Comparison of ENCODE assay signal across 23 cellular contexts in genomic region chr18:62338446-62339105, GRCh38. TPM values are rescaled to one million over a fixed set of nuclear protein-coding genes. Genes with fewer than 3 reads are reported as not detected.
DNase-seq lines count a peak whose midpoint lies in the region; ATAC-seq and TF ChIP-seq lines count a peak whose summit lies in the region.
"Had no signal": no experiment of that assay in that cellular context is flagged by ENCODE, and none has a peak within 500 bp of the region (broad histone marks: within the 10 kb centered on the region; RNA-seq: fewer than 3 reads in every experiment).

No MANE protein-coding gene starts in this region.

- peak; percentile 51 for ATAC-seq in HG02798 (IDR thresholded peaks at IDR 0.05; ENCODE audit: poor library complexity, unreplicated experiment)
- no peak for ATAC-seq in natural killer cell treated with Interleukin-12 subunit alpha and Interleukin-12 subunit beta and Interleukin-15 and Interleukin-18, amount 100 ng/mL, for 72 hours
- ATAC-seq: left lobe of liver had no signal

- peak overlapping the region; percentile 20 for H3K4me3 ChIP-seq in neural progenitor cell
- H3K4me3 ChIP-seq: ascending aorta, esophagus muscularis mucosa, K562 had no signal

- H3K27ac Mint-ChIP-seq in activated CD4-positive, alpha-beta memory T cell treated with anti-CD3 and anti-CD28 coated beads, Interleukin-2, amount 10 ng/mL, durations not matched to agents 7 days and 5 days, result peak overlapping the region; percentile 84
- H3K27ac Mint-ChIP-seq in activated CD4-positive, alpha-beta memory T cell treated with anti-CD3 and anti-CD28 coated beads for 36 hours, result no peak overlapping the region
- peak overlapping the region; percentile 96 for H3K27ac Mint-ChIP-seq in activated T-helper 2 cell treated with anti-CD3 and anti-CD28 coated beads, Interferon-gamma antibody, Interleukin-2, Interleukin-4, amounts not matched to agents 10 μg/mL and 5 μg/mL and 100 μg/mL, durations not matched to agents 14 hours and 24 hours and 36 hours
- H3K27ac Mint-ChIP-seq in neural progenitor cell (no peak overlapping the region), HFFc6 (no peak overlapping the region)
- H3K27ac Mint-ChIP-seq in natural killer cell treated with Interleukin-12 subunit alpha and Interleukin-12 subunit beta and Interleukin-15 and Interleukin-18, amount 100 ng/mL, for 72 hours, result peak overlapping the region in 1 of 2 donors; percentile 7
- H3K27ac Mint-ChIP-seq: activated naive CD4-positive, alpha-beta T cell treated with anti-CD3 and anti-CD28 coated beads, Interleukin-2, amount 10 ng/mL, durations not matched to agents 7 days and 5 days; progenitor cell of endocrine pancreas had no signal

- no peak for DNase-seq in activated CD4-positive, alpha-beta memory T cell treated with anti-CD3 and anti-CD28 coated beads, Interleukin-2, amount 10 ng/mL, durations not matched to agents 7 days and 5 days
- DNase-seq in activated CD4-positive, alpha-beta memory T cell treated with anti-CD3 and anti-CD28 coated beads for 36 hours, result no peak
- DNase-seq in activated T-helper 2 cell treated with anti-CD3 and anti-CD28 coated beads, Interferon-gamma antibody, Interleukin-2, Interleukin-4, amounts not matched to agents 10 μg/mL and 5 μg/mL and 100 μg/mL, durations not matched to agents 14 hours and 24 hours and 36 hours (ENCODE audit: low spot score), result no peak
- peak; percentile 46 for DNase-seq in neural progenitor cell (ENCODE audit: low spot score)
- DNase-seq in HFFc6, result no peak
- no peak for DNase-seq in stimulated activated naive CD4-positive, alpha-beta T cell (lab: John Stamatoyannopoulos, UW)
- no peak for DNase-seq in natural killer cell treated with Interleukin-12 subunit alpha and Interleukin-12 subunit beta and Interleukin-15 and Interleukin-18, amount 100 ng/mL, for 72 hours (ENCODE audit: low spot score)
- DNase-seq: activated CD4-positive, alpha-beta T cell treated with anti-CD3 and anti-CD28 coated beads, Interleukin-2, amount 50 U/mL, for 1 hour; activated naive CD4-positive, alpha-beta T cell treated with anti-CD3 and anti-CD28 coated beads, Interleukin-2, amount 10 ng/mL, durations not matched to agents 7 days and 5 days; Caco-2; effector CD4-positive, alpha-beta T cell; MM.1S; NCI-H2171 treated with DMSO at 0.1 percent for 48 hours; SHP77; T-helper 1 cell had no signal

- no peaks in the 10 kb centered on the region for H3K9me3 Mint-ChIP-seq in activated CD4-positive, alpha-beta memory T cell treated with anti-CD3 and anti-CD28 coated beads, Interleukin-2, amount 10 ng/mL, durations not matched to agents 7 days and 5 days
- H3K9me3 Mint-ChIP-seq in activated CD4-positive, alpha-beta memory T cell treated with anti-CD3 and anti-CD28 coated beads for 36 hours, result no peaks in the 10 kb centered on the region
- no peaks in the 10 kb centered on the region for H3K9me3 Mint-ChIP-seq in activated T-helper 2 cell treated with anti-CD3 and anti-CD28 coated beads, Interferon-gamma antibody, Interleukin-2, Interleukin-4, amounts not matched to agents 10 μg/mL and 5 μg/mL and 100 μg/mL, durations not matched to agents 14 hours and 24 hours and 36 hours
- H3K9me3 Mint-ChIP-seq in neural progenitor cell, result no peaks in the 10 kb centered on the region
- no peaks in the 10 kb centered on the region for H3K9me3 Mint-ChIP-seq in HFFc6
- no peaks in the 10 kb centered on the region for H3K9me3 Mint-ChIP-seq in natural killer cell treated with Interleukin-12 subunit alpha and Interleukin-12 subunit beta and Interleukin-15 and Interleukin-18, amount 100 ng/mL, for 72 hours
- H3K9me3 Mint-ChIP-seq: activated naive CD4-positive, alpha-beta T cell treated with anti-CD3 and anti-CD28 coated beads, Interleukin-2, amount 10 ng/mL, durations not matched to agents 7 days and 5 days; stimulated activated effector memory CD8-positive, alpha-beta T cell treated with anti-CD3 and anti-CD28 coated beads, Interleukin-12 subunit alpha, Interleukin-12 subunit beta, amount 100 ng/mL, for 72 hours had no signal

- peak overlapping the region; percentile 67 for H3K4me2 ChIP-seq in neural progenitor cell

- H3K9me3 ChIP-seq in neural progenitor cell (ENCODE audit: low read depth), result no peaks in the 10 kb centered on the region
- H3K9me3 ChIP-seq: ascending aorta, Caco-2, esophagus muscularis mucosa had no signal

- peaks cover 32% of the 10 kb centered on the region for H3K36me3 Mint-ChIP-seq in activated CD4-positive, alpha-beta memory T cell treated with anti-CD3 and anti-CD28 coated beads, Interleukin-2, amount 10 ng/mL, durations not matched to agents 7 days and 5 days (ENCODE audit: low read depth)
- no peaks in the 10 kb centered on the region for H3K36me3 Mint-ChIP-seq in activated CD4-positive, alpha-beta memory T cell treated with anti-CD3 and anti-CD28 coated beads for 36 hours
- peaks cover 54% of the 10 kb centered on the region for H3K36me3 Mint-ChIP-seq in activated T-helper 2 cell treated with anti-CD3 and anti-CD28 coated beads, Interferon-gamma antibody, Interleukin-2, Interleukin-4, amounts not matched to agents 10 μg/mL and 5 μg/mL and 100 μg/mL, durations not matched to agents 14 hours and 24 hours and 36 hours (ENCODE audit: low read depth)
- H3K36me3 Mint-ChIP-seq in neural progenitor cell, result no peaks in the 10 kb centered on the region
- no peaks in the 10 kb centered on the region for H3K36me3 Mint-ChIP-seq in HFFc6 (ENCODE audit: low read depth)
- H3K36me3 Mint-ChIP-seq in natural killer cell treated with Interleukin-12 subunit alpha and Interleukin-12 subunit beta and Interleukin-15 and Interleukin-18, amount 100 ng/mL, for 72 hours, result no peaks in the 10 kb centered on the region

- TF ChIP-seq CTCF in neural progenitor cell (IDR thresholded peaks at IDR 0.05) (no peak), HFFc6 (IDR thresholded peaks at IDR 0.05) (no peak)

- no peaks in the 10 kb centered on the region for H3K27me3 ChIP-seq in neural progenitor cell
- H3K27me3 ChIP-seq: ascending aorta had no signal

- no peak overlapping the region for H3K27ac ChIP-seq in neural progenitor cell
- H3K27ac ChIP-seq: ascending aorta, esophagus muscularis mucosa had no signal

- H3K4me1 Mint-ChIP-seq in activated CD4-positive, alpha-beta memory T cell treated with anti-CD3 and anti-CD28 coated beads, Interleukin-2, amount 10 ng/mL, durations not matched to agents 7 days and 5 days, result peaks cover 59% of the 10 kb centered on the region
- peaks cover 29% of the 10 kb centered on the region for H3K4me1 Mint-ChIP-seq in activated CD4-positive, alpha-beta memory T cell treated with anti-CD3 and anti-CD28 coated beads for 36 hours (ENCODE audit: low read depth)
- peaks cover 65% of the 10 kb centered on the region for H3K4me1 Mint-ChIP-seq in activated T-helper 2 cell treated with anti-CD3 and anti-CD28 coated beads, Interferon-gamma antibody, Interleukin-2, Interleukin-4, amounts not matched to agents 10 μg/mL and 5 μg/mL and 100 μg/mL, durations not matched to agents 14 hours and 24 hours and 36 hours (ENCODE audit: low read depth)
- peaks cover 24% of the 10 kb centered on the region for H3K4me1 Mint-ChIP-seq in neural progenitor cell
- H3K4me1 Mint-ChIP-seq in HFFc6 (ENCODE audit: low read depth), result peaks cover 24% of the 10 kb centered on the region
- H3K4me1 Mint-ChIP-seq in natural killer cell treated with Interleukin-12 subunit alpha and Interleukin-12 subunit beta and Interleukin-15 and Interleukin-18, amount 100 ng/mL, for 72 hours (ENCODE audit: low read depth in 2 of 2), result peaks cover 0 to 11% of the 10 kb centered on the region in 2 donors

- CTCF ChIA-PET in activated CD4-positive, alpha-beta memory T cell treated with anti-CD3 and anti-CD28 coated beads, Interleukin-2, amount 10 ng/mL, durations not matched to agents 7 days and 5 days (lab: Charles Lee), result interaction anchor here (1.2 kb wide), 1 partner anchor 87 kb away, joined by 3 read pairs; no protein-coding TSS in a partner anchor
- CTCF ChIA-PET in activated CD4-positive, alpha-beta memory T cell treated with anti-CD3 and anti-CD28 coated beads for 36 hours (lab: Charles Lee), result interaction anchor here (1.3 to 1.8 kb wide), 3 partner anchors 30 to 87 kb away, joined by 3 to 4 read pairs (median 4); no protein-coding TSS in a partner anchor

- POLR2A ChIA-PET in activated CD4-positive, alpha-beta memory T cell treated with anti-CD3 and anti-CD28 coated beads, Interleukin-2, amount 10 ng/mL, durations not matched to agents 7 days and 5 days (lab: Charles Lee), result interaction anchor here (1.2 to 4.0 kb wide), 6 partner anchors 9 to 184 kb away, joined by 3 to 18 read pairs (median 8); partner anchors contain the start of gene ZCCHC2
- POLR2A ChIA-PET in activated CD4-positive, alpha-beta memory T cell treated with anti-CD3 and anti-CD28 coated beads for 36 hours (lab: Charles Lee), result no interaction called here

- H3K4me1 ChIP-seq in neural progenitor cell, result peaks cover 15% of the 10 kb centered on the region
- H3K4me1 ChIP-seq: ascending aorta, Caco-2, esophagus muscularis mucosa had no signal

- H3K27me3 Mint-ChIP-seq in activated CD4-positive, alpha-beta memory T cell treated with anti-CD3 and anti-CD28 coated beads, Interleukin-2, amount 10 ng/mL, durations not matched to agents 7 days and 5 days, result no peaks in the 10 kb centered on the region
- H3K27me3 Mint-ChIP-seq in activated CD4-positive, alpha-beta memory T cell treated with anti-CD3 and anti-CD28 coated beads for 36 hours, result peaks cover 47% of the 10 kb centered on the region
- no peaks in the 10 kb centered on the region for H3K27me3 Mint-ChIP-seq in activated T-helper 2 cell treated with anti-CD3 and anti-CD28 coated beads, Interferon-gamma antibody, Interleukin-2, Interleukin-4, amounts not matched to agents 10 μg/mL and 5 μg/mL and 100 μg/mL, durations not matched to agents 14 hours and 24 hours and 36 hours (ENCODE audit: low read depth)
- peaks cover 8% of the 10 kb centered on the region for H3K27me3 Mint-ChIP-seq in neural progenitor cell (ENCODE audit: insufficient read depth, low read depth)
- peaks cover 44% of the 10 kb centered on the region for H3K27me3 Mint-ChIP-seq in HFFc6 (ENCODE audit: insufficient read depth)
- peaks cover 18 to 24% of the 10 kb centered on the region in 2 donors for H3K27me3 Mint-ChIP-seq in natural killer cell treated with Interleukin-12 subunit alpha and Interleukin-12 subunit beta and Interleukin-15 and Interleukin-18, amount 100 ng/mL, for 72 hours

- no peak overlapping the region for H3K9ac ChIP-seq in neural progenitor cell

- no peaks in the 10 kb centered on the region for H4K20me1 ChIP-seq in neural progenitor cell (ENCODE audit: low read depth)

- H3K4me3 Mint-ChIP-seq in activated CD4-positive, alpha-beta memory T cell treated with anti-CD3 and anti-CD28 coated beads, Interleukin-2, amount 10 ng/mL, durations not matched to agents 7 days and 5 days, result no peak overlapping the region
- no peak overlapping the region for H3K4me3 Mint-ChIP-seq in activated CD4-positive, alpha-beta memory T cell treated with anti-CD3 and anti-CD28 coated beads for 36 hours
- no peak overlapping the region for H3K4me3 Mint-ChIP-seq in activated T-helper 2 cell treated with anti-CD3 and anti-CD28 coated beads, Interferon-gamma antibody, Interleukin-2, Interleukin-4, amounts not matched to agents 10 μg/mL and 5 μg/mL and 100 μg/mL, durations not matched to agents 14 hours and 24 hours and 36 hours (ENCODE audit: low read depth)
- H3K4me3 Mint-ChIP-seq in neural progenitor cell (no peak overlapping the region), HFFc6 (no peak overlapping the region; the same call in 1 of the 2 replicates)
- no peak overlapping the region for H3K4me3 Mint-ChIP-seq in natural killer cell treated with Interleukin-12 subunit alpha and Interleukin-12 subunit beta and Interleukin-15 and Interleukin-18, amount 100 ng/mL, for 72 hours
- H3K4me3 Mint-ChIP-seq: activated naive CD4-positive, alpha-beta T cell treated with anti-CD3 and anti-CD28 coated beads, Interleukin-2, amount 10 ng/mL, durations not matched to agents 7 days and 5 days had no signal

- peaks cover 11% of the 10 kb centered on the region for H3F3A ChIP-seq in neural progenitor cell (ENCODE audit: low read depth)

- no peaks in the 10 kb centered on the region for H3K79me2 ChIP-seq in neural progenitor cell (ENCODE audit: low read depth)

- H2AFZ ChIP-seq in neural progenitor cell (replicated peaks), result peak overlapping the region; percentile 27

- intact Hi-C loops in activated CD4-positive, alpha-beta memory T cell treated with anti-CD3 and anti-CD28 coated beads for 36 hours (cut with micrococcal nuclease), result loop anchor here (1.0 kb wide), 3 partner anchors 12 to 82 kb away; no protein-coding TSS in a partner anchor
- intact Hi-C loops in activated T-helper 2 cell treated with anti-CD3 and anti-CD28 coated beads, Interferon-gamma antibody, Interleukin-2, Interleukin-4, amounts not matched to agents 10 μg/mL and 5 μg/mL and 100 μg/mL, durations not matched to agents 14 hours and 24 hours and 36 hours (cut with micrococcal nuclease), result loop anchor here (1.0 to 10.0 kb wide), 7 partner anchors 9 to 866 kb away; partner anchors contain the start of gene TNFRSF11A

- no peaks in the 10 kb centered on the region for H3K36me3 ChIP-seq in neural progenitor cell
- H3K36me3 ChIP-seq: ascending aorta, esophagus muscularis mucosa had no signal

RNA-seq across cellular contexts. Expression of gene TNFRSF11A, which starts 13.5 kb away (rescaled TPM):
- total RNA-seq in activated CD4-positive, alpha-beta memory T cell treated with anti-CD3 and anti-CD28 coated beads, Interleukin-2, amount 10 ng/mL, durations not matched to agents 7 days and 5 days, result 10 to 100 TPM; 26.0 to 30.0 TPM
- 1 to 10 TPM; 5.7 to 6.1 TPM for total RNA-seq in activated CD4-positive, alpha-beta memory T cell treated with anti-CD3 and anti-CD28 coated beads for 36 hours
- total RNA-seq in activated T-helper 2 cell treated with anti-CD3 and anti-CD28 coated beads, Interferon-gamma antibody, Interleukin-2, Interleukin-4, amounts not matched to agents 10 μg/mL and 5 μg/mL and 100 μg/mL, durations not matched to agents 14 hours and 24 hours and 36 hours, result 38.2 and 43.0 TPM in 2 replicates
- total RNA-seq in neural progenitor cell (ENCODE audit: low replicate concordance), result 0.47 and 1.1 TPM in 2 replicates
- total RNA-seq in HFFc6 (2021; fragmentation: NEBNext Ultra II Directional; extraction: Animal tissue kit (Norgen Biotek cat#: 25700)), result under 1 TPM in 1 of 6 experiments, not detected in 5; 0.05 TPM
- total RNA-seq in natural killer cell treated with Interleukin-12 subunit alpha and Interleukin-12 subunit beta and Interleukin-15 and Interleukin-18, amount 100 ng/mL, for 72 hours, result 10 to 100 TPM in 1 of 2 donors, 1 to 10 TPM in 1; 5.9 to 15.0 TPM
- total RNA-seq: OCI-LY7 had no signal

Comparison
In these comparisons a context has a peak if more than half of its experiments do, and no peak if none do; other contexts are left out.
1. H3K27ac Mint-ChIP-seq: peak in activated CD4-positive, alpha-beta memory T cell treated with anti-CD3 and anti-CD28 coated beads, Interleukin-2, amount 10 ng/mL, durations not matched to agents 7 days and 5 days (single experiment) and activated T-helper 2 cell treated with anti-CD3 and anti-CD28 coated beads, Interferon-gamma antibody, Interleukin-2, Interleukin-4, amounts not matched to agents 10 μg/mL and 5 μg/mL and 100 μg/mL, durations not matched to agents 14 hours and 24 hours and 36 hours (single experiment); none in activated CD4-positive, alpha-beta memory T cell treated with anti-CD3 and anti-CD28 coated beads for 36 hours (single experiment), neural progenitor cell (single experiment) and HFFc6 (single experiment).